Comparison of ENCODE assay signal across 3 cellular contexts in the genomic region with DNA sequence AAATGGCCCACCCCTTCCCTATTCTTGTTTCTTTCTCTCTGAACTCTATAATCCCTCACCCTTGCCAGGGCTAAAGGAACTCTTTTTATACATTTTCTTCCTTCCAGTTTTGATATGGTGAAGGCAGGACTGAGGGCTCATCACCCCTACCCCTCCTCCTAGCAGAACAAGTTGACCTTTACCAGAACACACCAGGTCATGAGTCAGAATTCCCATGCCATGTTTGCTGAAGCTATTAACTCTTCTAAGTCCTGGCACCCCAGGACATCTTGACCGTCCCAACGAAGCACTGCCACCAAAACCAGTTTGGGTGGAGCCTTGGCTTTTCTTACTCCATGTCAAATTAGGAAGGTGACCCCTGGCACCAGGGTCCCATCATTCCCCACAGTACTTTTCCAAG.
TF ChIP-seq lines count a peak whose summit lies in the region.

No MANE protein-coding gene starts in this region.

TF ChIP-seq in SK-N-SH, 30 proteins besides CTCF, POLR2A, EP300 and RAD21 (continues in another document):
- TF ChIP-seq MXI1 (IDR thresholded peaks at IDR 0.05; ENCODE audit: low read depth, low read length) (no peak), SIN3A (IDR thresholded peaks at IDR 0.05; ENCODE audit: borderline replicate concordance, low read depth, low read length) (no peak), TAF1 (IDR thresholded peaks at IDR 0.05; ENCODE audit: borderline replicate concordance, low read depth, low read length) (no peak), MEF2A (IDR thresholded peaks at IDR 0.05; ENCODE audit: borderline replicate concordance, low read depth) (no peak), NRF1 (IDR thresholded peaks at IDR 0.05; ENCODE audit: low read depth, low read length) (no peak), FOXJ3 (CRISPR knock-in tag; IDR thresholded peaks at IDR 0.05) (no peak), ELF1 (IDR thresholded peaks at IDR 0.05) (no peak)
- TF ChIP-seq, protein P1, sequence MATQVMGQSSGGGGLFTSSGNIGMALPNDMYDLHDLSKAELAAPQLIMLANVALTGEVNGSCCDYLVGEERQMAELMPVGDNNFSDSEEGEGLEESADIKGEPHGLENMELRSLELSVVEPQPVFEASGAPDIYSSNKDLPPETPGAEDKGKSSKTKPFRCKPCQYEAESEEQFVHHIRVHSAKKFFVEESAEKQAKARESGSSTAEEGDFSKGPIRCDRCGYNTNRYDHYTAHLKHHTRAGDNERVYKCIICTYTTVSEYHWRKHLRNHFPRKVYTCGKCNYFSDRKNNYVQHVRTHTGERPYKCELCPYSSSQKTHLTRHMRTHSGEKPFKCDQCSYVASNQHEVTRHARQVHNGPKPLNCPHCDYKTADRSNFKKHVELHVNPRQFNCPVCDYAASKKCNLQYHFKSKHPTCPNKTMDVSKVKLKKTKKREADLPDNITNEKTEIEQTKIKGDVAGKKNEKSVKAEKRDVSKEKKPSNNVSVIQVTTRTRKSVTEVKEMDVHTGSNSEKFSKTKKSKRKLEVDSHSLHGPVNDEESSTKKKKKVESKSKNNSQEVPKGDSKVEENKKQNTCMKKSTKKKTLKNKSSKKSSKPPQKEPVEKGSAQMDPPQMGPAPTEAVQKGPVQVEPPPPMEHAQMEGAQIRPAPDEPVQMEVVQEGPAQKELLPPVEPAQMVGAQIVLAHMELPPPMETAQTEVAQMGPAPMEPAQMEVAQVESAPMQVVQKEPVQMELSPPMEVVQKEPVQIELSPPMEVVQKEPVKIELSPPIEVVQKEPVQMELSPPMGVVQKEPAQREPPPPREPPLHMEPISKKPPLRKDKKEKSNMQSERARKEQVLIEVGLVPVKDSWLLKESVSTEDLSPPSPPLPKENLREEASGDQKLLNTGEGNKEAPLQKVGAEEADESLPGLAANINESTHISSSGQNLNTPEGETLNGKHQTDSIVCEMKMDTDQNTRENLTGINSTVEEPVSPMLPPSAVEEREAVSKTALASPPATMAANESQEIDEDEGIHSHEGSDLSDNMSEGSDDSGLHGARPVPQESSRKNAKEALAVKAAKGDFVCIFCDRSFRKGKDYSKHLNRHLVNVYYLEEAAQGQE (IDR thresholded peaks at IDR 0.05; ENCODE audit: low read depth, low read length) = no peak
- TF ChIP-seq, protein P2, sequence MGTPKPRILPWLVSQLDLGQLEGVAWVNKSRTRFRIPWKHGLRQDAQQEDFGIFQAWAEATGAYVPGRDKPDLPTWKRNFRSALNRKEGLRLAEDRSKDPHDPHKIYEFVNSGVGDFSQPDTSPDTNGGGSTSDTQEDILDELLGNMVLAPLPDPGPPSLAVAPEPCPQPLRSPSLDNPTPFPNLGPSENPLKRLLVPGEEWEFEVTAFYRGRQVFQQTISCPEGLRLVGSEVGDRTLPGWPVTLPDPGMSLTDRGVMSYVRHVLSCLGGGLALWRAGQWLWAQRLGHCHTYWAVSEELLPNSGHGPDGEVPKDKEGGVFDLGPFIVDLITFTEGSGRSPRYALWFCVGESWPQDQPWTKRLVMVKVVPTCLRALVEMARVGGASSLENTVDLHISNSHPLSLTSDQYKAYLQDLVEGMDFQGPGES (IDR thresholded peaks at IDR 0.05; ENCODE audit: low read depth, low read length) = no peak
- TF ChIP-seq, protein P3, sequence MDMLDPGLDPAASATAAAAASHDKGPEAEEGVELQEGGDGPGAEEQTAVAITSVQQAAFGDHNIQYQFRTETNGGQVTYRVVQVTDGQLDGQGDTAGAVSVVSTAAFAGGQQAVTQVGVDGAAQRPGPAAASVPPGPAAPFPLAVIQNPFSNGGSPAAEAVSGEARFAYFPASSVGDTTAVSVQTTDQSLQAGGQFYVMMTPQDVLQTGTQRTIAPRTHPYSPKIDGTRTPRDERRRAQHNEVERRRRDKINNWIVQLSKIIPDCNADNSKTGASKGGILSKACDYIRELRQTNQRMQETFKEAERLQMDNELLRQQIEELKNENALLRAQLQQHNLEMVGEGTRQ (IDR thresholded peaks at IDR 0.05; ENCODE audit: borderline replicate concordance, low read depth, low read length) = no peak

TF ChIP-seq in SK-N-SH treated with all-trans-retinoic acid at 6 μM for 48 hours, 23 proteins besides CTCF, POLR2A, EP300 and RAD21 (continues in another document):
- TF ChIP-seq ZNF8 (CRISPR knock-in tag; IDR thresholded peaks at IDR 0.05) (no peak), TCF4 (CRISPR knock-in tag; IDR thresholded peaks at IDR 0.05; ENCODE audit: borderline replicate concordance) (no peak), ZFP30 (CRISPR knock-in tag; IDR thresholded peaks at IDR 0.05) (no peak), TOX (CRISPR knock-in tag; IDR thresholded peaks at IDR 0.05; ENCODE audit: borderline replicate concordance) (no peak), GLIS3 (CRISPR knock-in tag; IDR thresholded peaks at IDR 0.05) (no peak), ZNF70 (CRISPR knock-in tag; IDR thresholded peaks at IDR 0.05) (no peak), ESRRG (CRISPR knock-in tag; IDR thresholded peaks at IDR 0.05) (no peak), BACH2 (CRISPR knock-in tag; IDR thresholded peaks at IDR 0.05; ENCODE audit: borderline replicate concordance) (no peak), ZNF565 (CRISPR knock-in tag; conservative IDR thresholded peaks at IDR 0.05; ENCODE audit: low read depth) (no peak), OSR1 (CRISPR knock-in tag; IDR thresholded peaks at IDR 0.05) (no peak), ZFP3 (CRISPR knock-in tag; IDR thresholded peaks at IDR 0.05) (no peak), PPARA (CRISPR knock-in tag; IDR thresholded peaks at IDR 0.05; ENCODE audit: borderline replicate concordance) (no peak), RARB (CRISPR knock-in tag; IDR thresholded peaks at IDR 0.05) (no peak)
- TF ChIP-seq, protein P4, sequence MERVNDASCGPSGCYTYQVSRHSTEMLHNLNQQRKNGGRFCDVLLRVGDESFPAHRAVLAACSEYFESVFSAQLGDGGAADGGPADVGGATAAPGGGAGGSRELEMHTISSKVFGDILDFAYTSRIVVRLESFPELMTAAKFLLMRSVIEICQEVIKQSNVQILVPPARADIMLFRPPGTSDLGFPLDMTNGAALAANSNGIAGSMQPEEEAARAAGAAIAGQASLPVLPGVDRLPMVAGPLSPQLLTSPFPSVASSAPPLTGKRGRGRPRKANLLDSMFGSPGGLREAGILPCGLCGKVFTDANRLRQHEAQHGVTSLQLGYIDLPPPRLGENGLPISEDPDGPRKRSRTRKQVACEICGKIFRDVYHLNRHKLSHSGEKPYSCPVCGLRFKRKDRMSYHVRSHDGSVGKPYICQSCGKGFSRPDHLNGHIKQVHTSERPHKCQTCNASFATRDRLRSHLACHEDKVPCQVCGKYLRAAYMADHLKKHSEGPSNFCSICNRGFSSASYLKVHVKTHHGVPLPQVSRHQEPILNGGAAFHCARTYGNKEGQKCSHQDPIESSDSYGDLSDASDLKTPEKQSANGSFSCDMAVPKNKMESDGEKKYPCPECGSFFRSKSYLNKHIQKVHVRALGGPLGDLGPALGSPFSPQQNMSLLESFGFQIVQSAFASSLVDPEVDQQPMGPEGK (CRISPR knock-in tag; IDR thresholded peaks at IDR 0.05; ENCODE audit: borderline replicate concordance) = no peak
- TF ChIP-seq, protein P5, sequence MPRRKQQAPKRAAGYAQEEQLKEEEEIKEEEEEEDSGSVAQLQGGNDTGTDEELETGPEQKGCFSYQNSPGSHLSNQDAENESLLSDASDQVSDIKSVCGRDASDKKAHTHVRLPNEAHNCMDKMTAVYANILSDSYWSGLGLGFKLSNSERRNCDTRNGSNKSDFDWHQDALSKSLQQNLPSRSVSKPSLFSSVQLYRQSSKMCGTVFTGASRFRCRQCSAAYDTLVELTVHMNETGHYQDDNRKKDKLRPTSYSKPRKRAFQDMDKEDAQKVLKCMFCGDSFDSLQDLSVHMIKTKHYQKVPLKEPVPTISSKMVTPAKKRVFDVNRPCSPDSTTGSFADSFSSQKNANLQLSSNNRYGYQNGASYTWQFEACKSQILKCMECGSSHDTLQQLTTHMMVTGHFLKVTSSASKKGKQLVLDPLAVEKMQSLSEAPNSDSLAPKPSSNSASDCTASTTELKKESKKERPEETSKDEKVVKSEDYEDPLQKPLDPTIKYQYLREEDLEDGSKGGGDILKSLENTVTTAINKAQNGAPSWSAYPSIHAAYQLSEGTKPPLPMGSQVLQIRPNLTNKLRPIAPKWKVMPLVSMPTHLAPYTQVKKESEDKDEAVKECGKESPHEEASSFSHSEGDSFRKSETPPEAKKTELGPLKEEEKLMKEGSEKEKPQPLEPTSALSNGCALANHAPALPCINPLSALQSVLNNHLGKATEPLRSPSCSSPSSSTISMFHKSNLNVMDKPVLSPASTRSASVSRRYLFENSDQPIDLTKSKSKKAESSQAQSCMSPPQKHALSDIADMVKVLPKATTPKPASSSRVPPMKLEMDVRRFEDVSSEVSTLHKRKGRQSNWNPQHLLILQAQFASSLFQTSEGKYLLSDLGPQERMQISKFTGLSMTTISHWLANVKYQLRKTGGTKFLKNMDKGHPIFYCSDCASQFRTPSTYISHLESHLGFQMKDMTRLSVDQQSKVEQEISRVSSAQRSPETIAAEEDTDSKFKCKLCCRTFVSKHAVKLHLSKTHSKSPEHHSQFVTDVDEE (CRISPR knock-in tag; IDR thresholded peaks at IDR 0.05) = no peak
- TF ChIP-seq, protein P6, sequence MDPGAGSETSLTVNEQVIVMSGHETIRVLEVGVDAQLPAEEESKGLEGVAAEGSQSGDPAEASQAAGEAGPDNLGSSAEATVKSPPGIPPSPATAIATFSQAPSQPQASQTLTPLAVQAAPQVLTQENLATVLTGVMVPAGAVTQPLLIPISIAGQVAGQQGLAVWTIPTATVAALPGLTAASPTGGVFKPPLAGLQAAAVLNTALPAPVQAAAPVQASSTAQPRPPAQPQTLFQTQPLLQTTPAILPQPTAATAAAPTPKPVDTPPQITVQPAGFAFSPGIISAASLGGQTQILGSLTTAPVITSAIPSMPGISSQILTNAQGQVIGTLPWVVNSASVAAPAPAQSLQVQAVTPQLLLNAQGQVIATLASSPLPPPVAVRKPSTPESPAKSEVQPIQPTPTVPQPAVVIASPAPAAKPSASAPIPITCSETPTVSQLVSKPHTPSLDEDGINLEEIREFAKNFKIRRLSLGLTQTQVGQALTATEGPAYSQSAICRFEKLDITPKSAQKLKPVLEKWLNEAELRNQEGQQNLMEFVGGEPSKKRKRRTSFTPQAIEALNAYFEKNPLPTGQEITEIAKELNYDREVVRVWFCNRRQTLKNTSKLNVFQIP (CRISPR knock-in tag; IDR thresholded peaks at IDR 0.05; ENCODE audit: borderline replicate concordance, low read depth) = no peak

TF ChIP-seq in HepG2, 621 proteins besides CTCF, POLR2A, EP300 and RAD21:
- TF ChIP-seq ZNF652 (CRISPR knock-in tag; IDR thresholded peaks at IDR 0.05; ENCODE audit: borderline replicate concordance, low read depth) = peak; percentile 66; the same call in 1 of the 2 replicates
- TF ChIP-seq CHD2 (IDR thresholded peaks at IDR 0.05; ENCODE audit: low read depth, low read length) = no peak
- 0 out of 2 replicates have a peak, but pooled peaks have one; percentile 22 for TF ChIP-seq FOSL2 (CRISPR knock-in tag; IDR thresholded peaks at IDR 0.05)
- no peak for TF ChIP-seq ZNF83 (CRISPR knock-in tag; IDR thresholded peaks at IDR 0.05; ENCODE audit: borderline replicate concordance)
- no peak for TF ChIP-seq SIN3B (IDR thresholded peaks at IDR 0.05; ENCODE audit: low read length)
- TF ChIP-seq, protein P7, sequence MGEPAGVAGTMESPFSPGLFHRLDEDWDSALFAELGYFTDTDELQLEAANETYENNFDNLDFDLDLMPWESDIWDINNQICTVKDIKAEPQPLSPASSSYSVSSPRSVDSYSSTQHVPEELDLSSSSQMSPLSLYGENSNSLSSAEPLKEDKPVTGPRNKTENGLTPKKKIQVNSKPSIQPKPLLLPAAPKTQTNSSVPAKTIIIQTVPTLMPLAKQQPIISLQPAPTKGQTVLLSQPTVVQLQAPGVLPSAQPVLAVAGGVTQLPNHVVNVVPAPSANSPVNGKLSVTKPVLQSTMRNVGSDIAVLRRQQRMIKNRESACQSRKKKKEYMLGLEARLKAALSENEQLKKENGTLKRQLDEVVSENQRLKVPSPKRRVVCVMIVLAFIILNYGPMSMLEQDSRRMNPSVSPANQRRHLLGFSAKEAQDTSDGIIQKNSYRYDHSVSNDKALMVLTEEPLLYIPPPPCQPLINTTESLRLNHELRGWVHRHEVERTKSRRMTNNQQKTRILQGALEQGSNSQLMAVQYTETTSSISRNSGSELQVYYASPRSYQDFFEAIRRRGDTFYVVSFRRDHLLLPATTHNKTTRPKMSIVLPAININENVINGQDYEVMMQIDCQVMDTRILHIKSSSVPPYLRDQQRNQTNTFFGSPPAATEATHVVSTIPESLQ (CRISPR knock-in tag; conservative IDR thresholded peaks at IDR 0.05) = no peak
- TF ChIP-seq AGO2 (optimal IDR thresholded peaks at IDR 0.05; ENCODE audit: low read depth, low read length) = no peak
- TF ChIP-seq, protein P8, sequence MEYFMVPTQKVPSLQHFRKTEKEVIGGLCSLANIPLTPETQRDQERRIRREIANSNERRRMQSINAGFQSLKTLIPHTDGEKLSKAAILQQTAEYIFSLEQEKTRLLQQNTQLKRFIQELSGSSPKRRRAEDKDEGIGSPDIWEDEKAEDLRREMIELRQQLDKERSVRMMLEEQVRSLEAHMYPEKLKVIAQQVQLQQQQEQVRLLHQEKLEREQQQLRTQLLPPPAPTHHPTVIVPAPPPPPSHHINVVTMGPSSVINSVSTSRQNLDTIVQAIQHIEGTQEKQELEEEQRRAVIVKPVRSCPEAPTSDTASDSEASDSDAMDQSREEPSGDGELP (IDR thresholded peaks at IDR 0.05; ENCODE audit: borderline replicate concordance, low read depth) = no peak
